In the genomic region with DNA sequence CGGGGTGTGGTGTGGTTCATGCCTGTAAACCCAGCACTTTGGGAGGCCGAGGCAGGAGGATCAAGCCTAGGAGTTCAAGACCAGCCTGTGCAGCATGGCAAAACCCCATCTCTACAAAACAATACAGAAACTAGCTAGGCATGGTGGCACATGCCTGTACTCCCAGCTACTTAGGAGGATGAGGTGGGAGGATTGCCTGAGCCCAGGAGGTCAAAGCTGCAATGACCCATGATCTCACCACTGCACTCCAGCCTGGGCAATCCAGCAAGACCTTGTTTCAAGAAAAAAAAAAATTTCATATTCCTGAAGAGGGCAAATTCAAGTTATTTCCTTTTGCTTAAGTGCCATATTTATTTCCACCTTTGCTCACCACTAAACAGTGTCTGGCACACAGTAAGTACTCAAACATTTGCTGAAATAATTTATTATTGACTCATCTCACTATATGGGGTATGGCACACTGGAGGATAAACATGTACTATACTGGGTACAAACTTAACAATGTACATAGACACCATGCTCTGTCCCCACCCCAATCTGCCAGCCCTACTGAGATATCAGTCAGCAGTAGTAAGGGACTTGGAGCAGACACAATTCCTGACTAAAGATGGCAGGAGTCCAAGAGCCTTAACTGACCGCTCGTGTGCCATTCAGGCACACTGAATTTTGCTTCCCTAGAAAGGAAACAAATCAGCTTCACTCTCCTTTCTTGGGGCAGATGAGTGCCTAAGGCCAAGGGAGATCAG, we compare ENCODE assay signal across 11 cellular contexts. TPM values are rescaled to one million over a fixed set of nuclear protein-coding genes. Genes with fewer than 3 reads are reported as not detected.
DNase-seq lines count a peak whose midpoint lies in the region; ATAC-seq and TF ChIP-seq lines count a peak whose summit lies in the region.
"Had no signal": no experiment of that assay in that cellular context is flagged by ENCODE, and none has a peak within 500 bp of the region (broad histone marks: within the 10 kb centered on the region; RNA-seq: fewer than 3 reads in every experiment).

No MANE protein-coding gene starts in this region.

- H3K27me3 ChIP-seq in muscle layer of duodenum (ENCODE audit: low read depth, low read length) (no peaks in the 10 kb centered on the region), neural progenitor cell (no peaks in the 10 kb centered on the region)

- no peak for ATAC-seq in GM18519 (IDR thresholded peaks at IDR 0.05; ENCODE audit: low FRiP score, unreplicated experiment)
- ATAC-seq: natural killer cell treated with Interleukin-12 subunit alpha and Interleukin-12 subunit beta and Interleukin-15 and Interleukin-18, amount 100 ng/mL, for 72 hours had no signal

- no peak for TF ChIP-seq CTCF in epithelial cell of esophagus (IDR thresholded peaks at IDR 0.05; ENCODE audit: insufficient read depth, low read depth, low read length, missing control alignments)
- TF ChIP-seq CTCF in neural progenitor cell (IDR thresholded peaks at IDR 0.05), result no peak

- peaks cover 10% of the 10 kb centered on the region for H3K36me3 Mint-ChIP-seq in neural progenitor cell

- no peaks in the 10 kb centered on the region for H3F3A ChIP-seq in neural progenitor cell (ENCODE audit: low read depth)

- H3K4me3 ChIP-seq in epithelial cell of esophagus (ENCODE audit: low read length), result no peak overlapping the region
- no peak overlapping the region for H3K4me3 ChIP-seq in muscle layer of duodenum (ENCODE audit: low read depth in 1 of 2, low read length in 2 of 2)
- H3K4me3 ChIP-seq in neural progenitor cell, result no peak overlapping the region

- H3K36me3 ChIP-seq in muscle layer of duodenum (ENCODE audit: control insufficient read depth in 1 of 2, insufficient read depth in 2 of 2, low read length in 2 of 2) (peaks cover 15 to 23% of the 10 kb centered on the region in 2 donors), neural progenitor cell (no peaks in the 10 kb centered on the region)

- no peaks in the 10 kb centered on the region for H3K9me3 Mint-ChIP-seq in neural progenitor cell
- H3K9me3 Mint-ChIP-seq: natural killer cell treated with Interleukin-12 subunit alpha and Interleukin-12 subunit beta and Interleukin-15 and Interleukin-18, amount 100 ng/mL, for 72 hours had no signal

- H3K27ac ChIP-seq in muscle layer of duodenum (ENCODE audit: low read length), result peak overlapping the region; percentile 39
- no peak overlapping the region for H3K27ac ChIP-seq in neural progenitor cell
- H3K27ac ChIP-seq: WERI-Rb-1 had no signal

- no peak overlapping the region for H3K4me2 ChIP-seq in neural progenitor cell

- no peak overlapping the region for H3K9ac ChIP-seq in neural progenitor cell

- H4K20me1 ChIP-seq in neural progenitor cell (ENCODE audit: low read depth), result peaks cover 6% of the 10 kb centered on the region

- H3K4me1 ChIP-seq in muscle layer of duodenum (ENCODE audit: control insufficient read depth in 1 of 2, insufficient read depth in 2 of 2, low read length in 2 of 2), result peaks cover 0 to 9% of the 10 kb centered on the region in 2 donors
- no peaks in the 10 kb centered on the region for H3K4me1 ChIP-seq in neural progenitor cell

- no peaks in the 10 kb centered on the region for H3K4me1 Mint-ChIP-seq in neural progenitor cell

- H3K9me3 ChIP-seq in muscle layer of duodenum (ENCODE audit: control insufficient read depth in 1 of 2, low read length in 2 of 2), result no peaks in the 10 kb centered on the region
- no peaks in the 10 kb centered on the region for H3K9me3 ChIP-seq in neural progenitor cell (ENCODE audit: low read depth)

- no peak overlapping the region for H3K4me3 Mint-ChIP-seq in neural progenitor cell
- H3K4me3 Mint-ChIP-seq: natural killer cell treated with Interleukin-12 subunit alpha and Interleukin-12 subunit beta and Interleukin-15 and Interleukin-18, amount 100 ng/mL, for 72 hours had no signal

- no peak overlapping the region for H3K27ac Mint-ChIP-seq in neural progenitor cell
- H3K27ac Mint-ChIP-seq: natural killer cell treated with Interleukin-12 subunit alpha and Interleukin-12 subunit beta and Interleukin-15 and Interleukin-18, amount 100 ng/mL, for 72 hours had no signal

- DNase-seq in COR-L47 (lab: John Stamatoyannopoulos, UW) (peak; percentile 23), NCI-H2196 treated with DMSO at 0.1 percent for 48 hours (lab: John Stamatoyannopoulos, UW; ENCODE audit: unreplicated experiment) (peak; percentile 58), epithelial cell of esophagus (ENCODE audit: low read depth) (peak; percentile 43), GDM1 (lab: John Stamatoyannopoulos, UW) (no peak), neural progenitor cell (ENCODE audit: low spot score) (no peak), NCI-H1417 treated with DMSO at 0.1 percent for 48 hours (lab: John Stamatoyannopoulos, UW) (no peak)
- DNase-seq: Karpas-422, WERI-Rb-1 had no signal

- H3K27me3 Mint-ChIP-seq in neural progenitor cell (ENCODE audit: insufficient read depth, low read depth), result no peaks in the 10 kb centered on the region
- H3K27me3 Mint-ChIP-seq: natural killer cell treated with Interleukin-12 subunit alpha and Interleukin-12 subunit beta and Interleukin-15 and Interleukin-18, amount 100 ng/mL, for 72 hours had no signal

- H2AFZ ChIP-seq in neural progenitor cell (replicated peaks), result no peak overlapping the region

- H3K79me2 ChIP-seq in neural progenitor cell (ENCODE audit: low read depth), result no peaks in the 10 kb centered on the region

RNA-seq across cellular contexts. Expression of a gene that starts 15.5 kb away (rescaled TPM):
- 83.4 and 127 TPM in 2 replicates for total RNA-seq in neural progenitor cell (ENCODE audit: low replicate concordance)

RNA-seq across cellular contexts. Expression of a gene that starts 24.7 kb away (rescaled TPM):
- total RNA-seq in neural progenitor cell (ENCODE audit: low replicate concordance), result 1.2 and 3.5 TPM in 2 replicates

RNA-seq across cellular contexts. Expression of a gene that starts 55.0 kb away (rescaled TPM):
- 15.4 and 22.0 TPM in 2 replicates for total RNA-seq in neural progenitor cell (ENCODE audit: low replicate concordance)

RNA-seq across cellular contexts. Expression of a gene that starts 57.7 kb away (rescaled TPM):
- total RNA-seq in neural progenitor cell (ENCODE audit: low replicate concordance), result 30.3 and 36.5 TPM in 2 replicates
- total RNA-seq: natural killer cell treated with Interleukin-12 subunit alpha and Interleukin-12 subunit beta and Interleukin-15 and Interleukin-18, amount 100 ng/mL, for 72 hours had no signal

Comparison
In these comparisons a context has a peak if more than half of its experiments do, and no peak if none do; other contexts are left out.
1. DNase-seq: peak in COR-L47 (single experiment), NCI-H2196 treated with DMSO at 0.1 percent for 48 hours (single experiment) and epithelial cell of esophagus (single experiment); none in GDM1 (single experiment), neural progenitor cell (single experiment) and NCI-H1417 treated with DMSO at 0.1 percent for 48 hours (single experiment).